Comparison of ENCODE assay signal across 16 cellular contexts in the genomic region with DNA sequence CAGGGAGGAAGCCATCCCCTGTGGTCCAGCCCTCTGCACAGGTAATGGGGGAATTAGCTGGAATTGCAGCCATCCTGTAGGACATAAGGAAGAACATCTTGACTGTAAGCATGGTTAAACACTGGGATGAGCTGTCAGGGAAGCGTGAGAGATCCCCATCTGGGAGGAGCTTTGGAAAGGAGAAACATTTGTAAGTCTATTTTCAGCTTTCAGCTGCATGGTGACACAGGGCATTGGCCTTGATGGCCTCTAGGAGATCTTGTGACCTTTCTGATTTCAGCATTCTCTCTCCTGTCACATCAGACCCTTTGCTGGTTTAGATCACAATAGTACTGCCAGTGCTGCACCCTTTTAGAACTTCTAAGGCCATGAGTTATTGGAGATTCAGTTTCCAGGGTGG. TPM values are rescaled to one million over a fixed set of nuclear protein-coding genes. Genes with fewer than 3 reads are reported as not detected.
A peak's percentile ranks its signal among the peaks of the same experiment; 100 is the strongest.
DNase-seq lines count a peak whose midpoint lies in the region; ATAC-seq, FAIRE-seq and TF ChIP-seq lines count a peak whose summit lies in the region.
"Had no signal": no experiment of that assay in that cellular context is flagged by ENCODE, and none has a peak within 500 bp of the region (broad histone marks: within the 10 kb centered on the region; RNA-seq: fewer than 3 reads in every experiment).

No MANE protein-coding gene starts in this region.

- TF ChIP-seq EP300 in HepG2 (IDR thresholded peaks at IDR 0.05; ENCODE audit: low read depth in 2 of 2, low read length in 2 of 2) (no peak), HepG2 (CRISPR knock-in tag; IDR thresholded peaks at IDR 0.05; ENCODE audit: borderline replicate concordance) (no peak)

- no peak overlapping the region for H2AFZ ChIP-seq in HepG2 (ENCODE audit: low read length)

- POLR2A ChIA-PET in HepG2 (lab: Yijun Ruan, JAX) (no interaction called here), MCF 10A (lab: Yijun Ruan, JAX) (interaction anchor here (0.8 to 4.6 kb wide), 6 partner anchors 11 to 54 kb away, joined by 3 to 53 read pairs (median 12); partner anchors contain the start of gene BCR)

- BruUV-seq in HepG2 (replicated peaks; lab: Mats Ljungman, UMichigan) (no TSS peak), MCF 10A (replicated peaks; lab: Mats Ljungman, UMichigan) (no TSS peak)

- no peak overlapping the region for H3K9ac ChIP-seq in liver (ENCODE audit: low read depth in 1 of 2, low read length in 2 of 2)
- no peak overlapping the region for H3K9ac ChIP-seq in HepG2 (ENCODE audit: insufficient read depth, low read depth, low read length)

- peaks cover 9% of the 10 kb centered on the region for H3K9me3 Mint-ChIP-seq in MCF 10A (ENCODE audit: unreplicated experiment)

- H3K27ac ChIP-seq in liver (ENCODE audit: low read depth in 1 of 2, low read length in 2 of 2) (no peak overlapping the region), HepG2 (ENCODE audit: extremely low read length, insufficient read depth, low read length) (no peak overlapping the region), lower lobe of right lung (peak overlapping the region; percentile 77), dorsolateral prefrontal cortex (peak overlapping the region in 14 of 59 donors; percentile 7 to 83 (median 70))

- CTCF ChIA-PET in HepG2 (lab: Yijun Ruan, JAX; ENCODE audit: low intra/inter-chr PET ratio, low total read pairs), result no interaction called here
- CTCF ChIA-PET in MCF 10A (lab: Yijun Ruan, JAX), result interaction anchor here (0.7 to 1.3 kb wide), 5 partner anchors 15 to 55 kb away, joined by 3 to 6 read pairs (median 4); no protein-coding TSS in a partner anchor

- no peak for TF ChIP-seq POLR2A in HepG2 (IDR thresholded peaks at IDR 0.05; ENCODE audit: insufficient read depth in 1 of 2, low read depth in 2 of 2, low read length in 2 of 2)

- H3K27ac Mint-ChIP-seq in MCF 10A (ENCODE audit: low read depth, unreplicated experiment), result peak overlapping the region; percentile 95
- H3K27ac Mint-ChIP-seq: activated T-helper 1 cell treated with anti-CD3 and anti-CD28 coated beads, Interleukin-12 subunit alpha, Interleukin-12 subunit beta, Interleukin-2, Interleukin-4 antibody, amounts not matched to agents 30 ng/mL and 10 ng/mL and 1 ng/mL, durations not matched to agents 14 hours and 24 hours and 36 hours; B cell had no signal

- peak in 1 of 2 donors; percentile 15 for TF ChIP-seq RAD21 in liver (IDR thresholded peaks at IDR 0.05)
- TF ChIP-seq RAD21 in HepG2 (CRISPR knock-in tag; IDR thresholded peaks at IDR 0.05), result no peak

- peaks cover 9 to 25% (median 18%) of the 10 kb centered on the region in 4 donors for H3K4me1 ChIP-seq in liver (ENCODE audit: control insufficient read depth in 4 of 4, insufficient read depth in 4 of 4, low read length in 3 of 4)
- H3K4me1 ChIP-seq in HepG2 (ENCODE audit: insufficient read depth, low read length), result peaks cover 32% of the 10 kb centered on the region
- H3K4me1 ChIP-seq in lower lobe of right lung, result peaks cover 70% of the 10 kb centered on the region

- no peak overlapping the region for H3K4me3 Mint-ChIP-seq in MCF 10A (ENCODE audit: unreplicated experiment)
- H3K4me3 Mint-ChIP-seq: activated T-helper 1 cell treated with anti-CD3 and anti-CD28 coated beads, Interleukin-12 subunit alpha, Interleukin-12 subunit beta, Interleukin-2, Interleukin-4 antibody, amounts not matched to agents 30 ng/mL and 10 ng/mL and 1 ng/mL, durations not matched to agents 14 hours and 24 hours and 36 hours; B cell; T-helper 1 cell treated with Interleukin-12 subunit alpha and Interleukin-12 subunit beta and Interleukin-4 antibody, amounts not matched to agents 30 μg/mL and 1 μg/mL, for 36 hours had no signal

- no peaks in the 10 kb centered on the region for H3K27me3 ChIP-seq in liver (ENCODE audit: control insufficient read depth in 4 of 4, insufficient read depth in 4 of 4, low read length in 3 of 4)
- H3K27me3 ChIP-seq in HepG2 (ENCODE audit: control insufficient read depth in 1 of 2, insufficient read depth in 2 of 2, low read length in 2 of 2), result no peaks in the 10 kb centered on the region
- no peaks in the 10 kb centered on the region for H3K27me3 ChIP-seq in lower lobe of right lung (ENCODE audit: low read depth)
- no peaks in the 10 kb centered on the region for H3K27me3 ChIP-seq in dorsolateral prefrontal cortex
- H3K27me3 ChIP-seq: uterus had no signal

- peaks cover 14% of the 10 kb centered on the region for H4K20me1 ChIP-seq in HepG2 (ENCODE audit: insufficient read depth, low read length)

- 30% methylated on average over 1 of the region's 1 CpG for WGBS in liver
- 71% methylated on average over 1 of the region's 1 CpG for WGBS in HepG2 (ENCODE audit: low lambda C conversion rate)

- no peak for ATAC-seq in HepG2
- ATAC-seq in lower lobe of right lung, result no peak

- H3K36me3 ChIP-seq in liver (ENCODE audit: control insufficient read depth in 4 of 4, insufficient read depth in 3 of 4, low read depth in 1 of 4, low read length in 3 of 4), result no peaks in the 10 kb centered on the region
- H3K36me3 ChIP-seq in HepG2 (replicated peaks in 1 of 2; ENCODE audit: control insufficient read depth in 1 of 2, insufficient read depth in 2 of 2, low read length in 2 of 2), result peaks cover 0 to 10% of the 10 kb centered on the region in 2 experiments; a peak in 3 of 5 replicates
- H3K36me3 ChIP-seq in lower lobe of right lung, result no peaks in the 10 kb centered on the region
- H3K36me3 ChIP-seq: uterus had no signal

- TF ChIP-seq CTCF in liver (IDR thresholded peaks at IDR 0.05; ENCODE audit: low read depth, low read length, missing input control) (no peak), HepG2 (CRISPR knock-in tag; IDR thresholded peaks at IDR 0.05) (no peak), MCF 10A (IDR thresholded peaks at IDR 0.05; ENCODE audit: unreplicated experiment) (no peak), lower lobe of right lung (IDR thresholded peaks at IDR 0.05) (no peak), dorsolateral prefrontal cortex (IDR thresholded peaks at IDR 0.05 in 54 of 56, conservative IDR thresholded peaks at IDR 0.05 in 2 of 56; ENCODE audit: low read depth in 1 of 56, partially characterized antibody in 56 of 56) (no peak)

- DNase-seq in HepG2 (ENCODE audit: low spot score) (no peak), MCF 10A (ENCODE audit: unreplicated experiment) (no peak), lower lobe of right lung (peak; percentile 1), dorsolateral prefrontal cortex (no peak), germinal center (ENCODE audit: low spot score) (no peak), NCI-H1092 (lab: John Stamatoyannopoulos, UW) (no peak), NCI-H2196 (lab: John Stamatoyannopoulos, UW; ENCODE audit: unreplicated experiment) (no peak)
- DNase-seq: NCI-H1417 treated with DMSO at 0.1 percent for 48 hours, NCI-H526 treated with DMSO at 0.1 percent for 48 hours, uterus had no signal

- H3K4me1 Mint-ChIP-seq in MCF 10A (ENCODE audit: insufficient read depth, unreplicated experiment), result peaks cover 53% of the 10 kb centered on the region

- no peak for FAIRE-seq in HepG2 (lab: Jason Lieb, UNC)
- FAIRE-seq: endometrium, GM12892 had no signal

- in situ Hi-C loops in HepG2 (cut with HindIII; ENCODE audit: extremely low pct_ligation_motif_present, low pct_unique_long_range_greater_than_20kb), result no loop called here

- no peak overlapping the region for H3K4me2 ChIP-seq in HepG2 (ENCODE audit: low read depth, low read length)

- H3K9me3 ChIP-seq in liver (ENCODE audit: control insufficient read depth in 4 of 4, low read length in 3 of 4), result peaks cover 0 to 2% (median 0%) of the 10 kb centered on the region in 4 donors
- no peaks in the 10 kb centered on the region for H3K9me3 ChIP-seq in HepG2 (ENCODE audit: low read length)
- no peaks in the 10 kb centered on the region for H3K9me3 ChIP-seq in lower lobe of right lung

- H3K27me3 Mint-ChIP-seq in MCF 10A (ENCODE audit: insufficient read depth, unreplicated experiment), result no peaks in the 10 kb centered on the region
- H3K27me3 Mint-ChIP-seq: B cell had no signal

- peaks cover 88% of the 10 kb centered on the region for H3K79me2 ChIP-seq in HepG2 (ENCODE audit: insufficient read depth, low read length)

- no peak overlapping the region for H3K4me3 ChIP-seq in liver (ENCODE audit: low read depth in 1 of 3, low read length in 3 of 3)
- no peak overlapping the region for H3K4me3 ChIP-seq in HepG2 (replicated peaks in 1 of 3; ENCODE audit: insufficient read depth in 1 of 3, low read depth in 2 of 3, low read length in 3 of 3)
- H3K4me3 ChIP-seq in lower lobe of right lung, result no peak overlapping the region
- H3K4me3 ChIP-seq in dorsolateral prefrontal cortex, result no peak overlapping the region
- H3K4me3 ChIP-seq: uterus had no signal

- no peaks in the 10 kb centered on the region for H3K36me3 Mint-ChIP-seq in MCF 10A (ENCODE audit: insufficient read depth, unreplicated experiment)

- intact Hi-C loops in HepG2 (cut with micrococcal nuclease; ENCODE audit: unreplicated experiment) (no loop called here), MCF 10A (cut with micrococcal nuclease) (loop anchor here (5.0 kb wide), 1 partner anchor 45 kb away; the partner anchor contains the start of gene BCR), lower lobe of right lung (cut with DNase I) (no loop called here), dorsolateral prefrontal cortex (cut with DNase I) (no loop called here)

RNA-seq across cellular contexts. Expression of gene BCR, which starts 47.1 kb away (rescaled TPM):
- 10 to 100 TPM; 16.4 to 35.6 TPM for total RNA-seq in liver
- polyA plus RNA-seq in liver, result 10 to 100 TPM in 1 of 2 donors, 1 to 10 TPM in 1; 7.4 to 20.2 TPM
- 33.6 and 35.4 TPM in 2 replicates for total RNA-seq in HepG2 (2016; rRNA removed; fragmentation: Illumina TruSeq; extraction: Trizol)
- total RNA-seq in HepG2 (2016; cell fraction: cytosol; rRNA removed; fragmentation: Illumina TruSeq; extraction: Trizol; ENCODE audit: low read depth), result 10.9 and 12.3 TPM in 2 replicates
- total RNA-seq in HepG2 (2016; cell fraction: insoluble cytoplasmic fraction; rRNA removed; fragmentation: Illumina TruSeq; extraction: Trizol), result 29.4 and 37.4 TPM in 2 replicates
- 17.4 and 22.3 TPM in 2 replicates for total RNA-seq in HepG2 (2016; cell fraction: membrane; rRNA removed; fragmentation: Illumina TruSeq; extraction: Trizol)
- 26.4 and 32.2 TPM in 2 replicates for total RNA-seq in HepG2 (2016; cell fraction: nucleus; rRNA removed; fragmentation: Illumina TruSeq; extraction: Trizol)
- 19.9 and 21.9 TPM in 2 replicates for polyA plus RNA-seq in HepG2 (2011; rRNA removed)
- polyA plus RNA-seq in HepG2 (2011; cell fraction: cytosol; rRNA removed), result 28.9 and 33.8 TPM in 2 replicates
- 66.0 and 71.9 TPM in 2 replicates for polyA plus RNA-seq in HepG2 (2011; cell fraction: nucleus; rRNA removed)
- 21.2 and 25.3 TPM in 2 replicates for polyA plus RNA-seq in HepG2 (2012)
- 2.3 and 4.6 TPM in 2 replicates for polyA plus RNA-seq in HepG2 (2016; cell fraction: cytosol; fragmentation: Illumina TruSeq; extraction: Trizol; ENCODE audit: low read depth)
- polyA plus RNA-seq in HepG2 (2016; cell fraction: insoluble cytoplasmic fraction; fragmentation: Illumina TruSeq; extraction: Trizol; ENCODE audit: low read depth), result 26.5 and 34.8 TPM in 2 replicates
- polyA plus RNA-seq in HepG2 (2016; cell fraction: membrane; fragmentation: Illumina TruSeq; extraction: Trizol; ENCODE audit: low read depth), result 11.6 and 12.9 TPM in 2 replicates
- 45.4 and 51.6 TPM in 2 replicates for polyA plus RNA-seq in HepG2 (2016; cell fraction: nucleus; fragmentation: Illumina TruSeq; extraction: Trizol; ENCODE audit: insufficient read depth, low read depth)
- polyA minus RNA-seq in HepG2 (2011; rRNA and poly(A)+ RNA removed; ENCODE audit: low replicate concordance), result 67.7 and 82.7 TPM in 2 replicates
- 43.0 and 57.5 TPM in 2 replicates for polyA minus RNA-seq in HepG2 (2011; cell fraction: cytosol; rRNA and poly(A)+ RNA removed)
- polyA minus RNA-seq in HepG2 (2011; cell fraction: nucleus; rRNA and poly(A)+ RNA removed), result 24.6 and 32.1 TPM in 2 replicates
- 62.2 and 77.9 TPM in 2 replicates for total RNA-seq in MCF 10A (2022)
- 57.2 TPM for total RNA-seq in lower lobe of right lung
- 100 to 1,000 TPM in 90 of 120 experiments, 10 to 100 TPM in 30; 54.7 to 211 (median 113) TPM for total RNA-seq in dorsolateral prefrontal cortex
